23 cellular contexts compared by ENCODE assay signal in the genomic region with DNA sequence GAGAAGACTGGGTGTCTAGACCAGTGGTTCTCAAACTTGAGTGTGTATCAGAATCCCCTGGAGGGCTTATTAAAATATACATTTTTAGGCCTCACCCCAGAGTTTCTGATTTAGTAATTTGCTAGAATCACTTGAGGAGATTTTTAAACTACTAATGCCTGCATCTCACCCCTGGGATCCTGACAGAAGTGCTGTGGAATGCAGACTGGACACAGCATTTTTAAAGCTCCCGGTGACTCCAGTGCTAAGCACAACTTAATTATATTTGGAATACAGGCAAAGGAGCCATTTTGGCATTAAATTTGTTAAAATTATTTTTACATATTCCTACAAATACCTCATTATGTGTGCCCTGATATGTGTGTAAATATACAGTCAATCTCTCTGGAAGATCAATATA. TPM values are rescaled to one million over a fixed set of nuclear protein-coding genes. Genes with fewer than 3 reads are reported as not detected.
"Had no signal": no experiment of that assay in that cellular context is flagged by ENCODE, and none has a peak within 500 bp of the region (broad histone marks: within the 10 kb centered on the region; RNA-seq: fewer than 3 reads in every experiment).

No MANE protein-coding gene starts in this region.

- DNase-seq: activated CD4-positive, alpha-beta T cell treated with anti-CD3 and anti-CD28 coated beads, Interleukin-2, amount 50 U/mL, for 4 hours; activated naive CD4-positive, alpha-beta T cell; activated naive CD8-positive, alpha-beta T cell treated with anti-CD3 and anti-CD28 coated beads, Interleukin-2, amount 10 ng/mL, durations not matched to agents 7 days and 5 days; activated T-cell treated with anti-CD3 and anti-CD28 coated beads for 4 hours; aorta; dorsolateral prefrontal cortex; endodermal cell; foreskin keratinocyte; glutamatergic neuron; hypothalamus; left ventricle myocardium inferior; nucleus accumbens; T-cell; T-helper 9 cell; upper lobe of right lung had no signal

- H3K4me3 Mint-ChIP-seq: activated naive CD8-positive, alpha-beta T cell treated with anti-CD3 and anti-CD28 coated beads, Interleukin-2, amount 10 ng/mL, durations not matched to agents 7 days and 5 days; endodermal cell; natural killer cell treated with Interleukin-12 subunit alpha and Interleukin-12 subunit beta and Interleukin-15 and Interleukin-18, amount 100 ng/mL, for 72 hours; stimulated activated naive CD8-positive, alpha-beta T cell treated with anti-CD3 and anti-CD28 coated beads, Interleukin-15, Interleukin-2, amounts not matched to agents 100 ng/mL and 50 ng/mL, for 24 hours; T-cell had no signal

- H3K36me3 Mint-ChIP-seq: activated naive CD8-positive, alpha-beta T cell treated with anti-CD3 and anti-CD28 coated beads, Interleukin-2, amount 10 ng/mL, durations not matched to agents 7 days and 5 days; natural killer cell treated with Interleukin-12 subunit alpha and Interleukin-12 subunit beta and Interleukin-15 and Interleukin-18, amount 100 ng/mL, for 72 hours; T-cell had no signal

- H3K27ac Mint-ChIP-seq: activated naive CD8-positive, alpha-beta T cell treated with anti-CD3 and anti-CD28 coated beads, Interleukin-2, amount 10 ng/mL, durations not matched to agents 7 days and 5 days; endodermal cell; natural killer cell treated with Interleukin-12 subunit alpha and Interleukin-12 subunit beta and Interleukin-15 and Interleukin-18, amount 100 ng/mL, for 72 hours; progenitor cell of endocrine pancreas; stimulated activated naive CD8-positive, alpha-beta T cell treated with anti-CD3 and anti-CD28 coated beads, Interleukin-15, Interleukin-2, amounts not matched to agents 100 ng/mL and 50 ng/mL, for 24 hours; T-cell had no signal

- ATAC-seq: activated CD4-positive, CD25-positive, alpha-beta regulatory T cell treated with anti-CD3 and anti-CD28 coated beads, Interleukin-2, amount 50 U/mL, for 24 hours; foreskin keratinocyte; natural killer cell treated with Interleukin-12 subunit alpha and Interleukin-12 subunit beta and Interleukin-15 and Interleukin-18, amount 100 ng/mL, for 72 hours; T-cell; upper lobe of right lung had no signal

- H3K4me3 ChIP-seq: dorsolateral prefrontal cortex, left ventricle myocardium inferior, right atrium auricular region, upper lobe of right lung had no signal

- H3K9me3 Mint-ChIP-seq: activated naive CD8-positive, alpha-beta T cell treated with anti-CD3 and anti-CD28 coated beads, Interleukin-2, amount 10 ng/mL, durations not matched to agents 7 days and 5 days; endodermal cell; natural killer cell treated with Interleukin-12 subunit alpha and Interleukin-12 subunit beta and Interleukin-15 and Interleukin-18, amount 100 ng/mL, for 72 hours; stimulated activated naive CD8-positive, alpha-beta T cell treated with anti-CD3 and anti-CD28 coated beads, Interleukin-15, Interleukin-2, amounts not matched to agents 100 ng/mL and 50 ng/mL, for 24 hours; T-cell had no signal

- H3K4me1 Mint-ChIP-seq: activated naive CD8-positive, alpha-beta T cell treated with anti-CD3 and anti-CD28 coated beads, Interleukin-2, amount 10 ng/mL, durations not matched to agents 7 days and 5 days; T-cell had no signal

RNA-seq across cellular contexts. Expression of gene COL6A6, which starts 26.7 kb away (rescaled TPM):
- total RNA-seq: activated naive CD8-positive, alpha-beta T cell treated with anti-CD3 and anti-CD28 coated beads, Interleukin-2, amount 10 ng/mL, durations not matched to agents 7 days and 5 days; chondrocyte; epithelial cell of proximal tubule; foreskin keratinocyte; kidney epithelial cell; natural killer cell treated with Interleukin-12 subunit alpha and Interleukin-12 subunit beta and Interleukin-15 and Interleukin-18, amount 100 ng/mL, for 72 hours had no signal
